19 cellular contexts compared by ENCODE assay signal in genomic region chr2:239075918-239076727, GRCh38.
DNase-seq lines count a peak whose midpoint lies in the region; ATAC-seq and TF ChIP-seq lines count a peak whose summit lies in the region.
"Had no signal": no experiment of that assay in that cellular context is flagged by ENCODE, and none has a peak within 500 bp of the region (broad histone marks: within the 10 kb centered on the region; RNA-seq: fewer than 3 reads in every experiment).

No MANE protein-coding gene starts in this region.

- peak; percentile 16 to 18 for ATAC-seq in right cardiac atrium
- ATAC-seq: foreskin keratinocyte, GM12878, SK-N-SH treated with all-trans-retinoic acid at 6 μM for 48 hours had no signal

- no peak overlapping the region for H3K9ac ChIP-seq in smooth muscle cell (ENCODE audit: low read depth)

- intact Hi-C loops in right cardiac atrium (cut with DNase I) = no loop called here

- 84% methylated on average over 27 of the region's 27 CpGs for WGBS in right cardiac atrium
- WGBS in smooth muscle cell (ENCODE audit: low lambda C conversion rate) = 94% methylated on average over 26 of the region's 27 CpGs

- H3K79me2 ChIP-seq in smooth muscle cell (ENCODE audit: low read depth) = no peaks in the 10 kb centered on the region

- H3F3A ChIP-seq in smooth muscle cell (ENCODE audit: low read depth) = no peaks in the 10 kb centered on the region

- TF ChIP-seq CTCF in RWPE1 (conservative IDR thresholded peaks at IDR 0.05; ENCODE audit: low read depth) = no peak
- no peak for TF ChIP-seq CTCF in smooth muscle cell (IDR thresholded peaks at IDR 0.05; ENCODE audit: borderline replicate concordance, insufficient read depth, poor library complexity, severe bottlenecking)

- CTCF ChIA-PET in RWPE1 (lab: Yijun Ruan, JAX) = interaction anchor here (0.6 kb wide), 1 partner anchor 481 kb away, joined by 3 read pairs; no protein-coding TSS in a partner anchor

- POLR2A ChIA-PET in RWPE1 (lab: Yijun Ruan, JAX; ENCODE audit: low non-redundant PET) = no interaction called here

- H3K27me3 ChIP-seq in H7 (ENCODE audit: control insufficient read depth, insufficient read depth, low read length) (no peaks in the 10 kb centered on the region), right cardiac atrium (ENCODE audit: control insufficient read depth, insufficient read depth) (no peaks in the 10 kb centered on the region), smooth muscle cell (ENCODE audit: low read depth) (no peaks in the 10 kb centered on the region)
- H3K27me3 ChIP-seq: foreskin keratinocyte had no signal

- H3K9me3 ChIP-seq in right cardiac atrium (ENCODE audit: control insufficient read depth, low read length) (no peaks in the 10 kb centered on the region), smooth muscle cell (replicated peaks; ENCODE audit: low read depth) (no peaks in the 10 kb centered on the region)
- H3K9me3 ChIP-seq: HAP-1 had no signal

- no peaks in the 10 kb centered on the region for H4K20me1 ChIP-seq in smooth muscle cell (ENCODE audit: low read depth)

- no peak overlapping the region for H2AFZ ChIP-seq in smooth muscle cell (ENCODE audit: low read depth)
- H2AFZ ChIP-seq: PC-9 had no signal

- H3K36me3 ChIP-seq in H7 (replicated peaks; ENCODE audit: control insufficient read depth, insufficient read depth, low read length) = peaks cover 1% of the 10 kb centered on the region
- H3K36me3 ChIP-seq in smooth muscle cell (ENCODE audit: low read depth) = no peaks in the 10 kb centered on the region
- H3K36me3 ChIP-seq: HAP-1 had no signal

- H3K27ac ChIP-seq in RWPE1 (peak overlapping the region; percentile 56), right cardiac atrium (ENCODE audit: low read length) (no peak overlapping the region), smooth muscle cell (ENCODE audit: low read depth) (no peak overlapping the region)
- H3K27ac ChIP-seq: foreskin keratinocyte, PC-9 had no signal

- H3K4me1 ChIP-seq in right cardiac atrium (ENCODE audit: control insufficient read depth, insufficient read depth, low read length) (no peaks in the 10 kb centered on the region), smooth muscle cell (ENCODE audit: low read depth) (no peaks in the 10 kb centered on the region)
- H3K4me1 ChIP-seq: foreskin keratinocyte, HAP-1 had no signal

- H3K4me3 ChIP-seq in H7 (ENCODE audit: insufficient read depth, low read depth, low read length) (no peak overlapping the region), right cardiac atrium (ENCODE audit: low read length) (no peak overlapping the region), smooth muscle cell (no peak overlapping the region)
- H3K4me3 ChIP-seq: GM12878, HAP-1, PC-9 had no signal

- DNase-seq in H7 = peak; percentile 65
- DNase-seq in RWPE1 (ENCODE audit: low spot score) = no peak
- DNase-seq in right cardiac atrium = peak in 2 of 3 donors; percentile 2 to 45
- DNase-seq in putamen (ENCODE audit: low spot score) = peak; percentile 7
- no peak for DNase-seq in GF-D8 (lab: John Stamatoyannopoulos, UW)
- DNase-seq in stimulated activated CD4-positive, alpha-beta T cell treated with anti-CD3 and anti-CD28 coated beads, Interleukin-1b, Interleukin-23, amount 100 ng/mL, for 48 hours = no peak
- DNase-seq in smooth muscle cell (lab: John Stamatoyannopoulos, UW; ENCODE audit: unreplicated experiment) = no peak
- DNase-seq: activated CD4-positive, alpha-beta T cell treated with anti-CD3 and anti-CD28 coated beads for 1 hour; activated gamma-delta T cell treated with Interleukin-2 at 50 U/mL for 16 hours; foreskin keratinocyte; left cardiac atrium; NCI-H187; NCI-H524; occipital lobe; PC-9; stimulated activated CD4-positive, alpha-beta T cell treated with anti-CD3 and anti-CD28 coated beads, Interleukin-2, amount 100 ng/mL, for 48 hours had no signal

- H3K4me2 ChIP-seq in smooth muscle cell = no peak overlapping the region
- H3K4me2 ChIP-seq: PC-9 had no signal

Comparison
In these comparisons a context has a peak if more than half of its experiments do, and no peak if none do; other contexts are left out.
1. DNase-seq: peak in H7 (single experiment), right cardiac atrium (2 of 3) and putamen (single experiment); none in RWPE1 (single experiment), GF-D8 (single experiment), stimulated activated CD4-positive, alpha-beta T cell treated with anti-CD3 and anti-CD28 coated beads, Interleukin-1b, Interleukin-23, amount 100 ng/mL, for 48 hours (single experiment) and smooth muscle cell (single experiment).